ENCODE assay signal across 8 cellular contexts in genomic region chr2:3557588-3558204, GRCh38. TPM values are rescaled to one million over a fixed set of nuclear protein-coding genes. Genes with fewer than 3 reads are reported as not detected.
DNase-seq lines count a peak whose midpoint lies in the region; ATAC-seq and TF ChIP-seq lines count a peak whose summit lies in the region.

No MANE protein-coding gene starts in this region.

- ATAC-seq in GM18868 (IDR thresholded peaks at IDR 0.05; ENCODE audit: unreplicated experiment) (peak; percentile 28), HG02642 (IDR thresholded peaks at IDR 0.05; ENCODE audit: poor library complexity, unreplicated experiment) (peak; percentile 29)

- H3K27ac ChIP-seq in PC-9 = peak overlapping the region; percentile 74
- peak overlapping the region; percentile 85 for H3K27ac ChIP-seq in epithelial cell of prostate
- H3K27ac ChIP-seq in osteoblast (ENCODE audit: low read depth, low read length) = peak overlapping the region; percentile 87

- no peaks in the 10 kb centered on the region for H3K9me2 ChIP-seq in PC-9 (ENCODE audit: insufficient read depth)

- TSS peak; percentile 85 for BruUV-seq in PC-9 (replicated peaks; lab: Mats Ljungman, UMichigan)

- H3K4me1 ChIP-seq in PC-9 (replicated peaks; ENCODE audit: insufficient read depth) = peaks cover 21% of the 10 kb centered on the region
- peaks cover 10% of the 10 kb centered on the region for H3K4me1 ChIP-seq in osteoblast (ENCODE audit: insufficient read depth, low read length)

- H3K79me2 ChIP-seq in PC-9 (ENCODE audit: low read depth) (peaks cover 63% of the 10 kb centered on the region), osteoblast (ENCODE audit: insufficient read depth, low read length) (peaks cover 43% of the 10 kb centered on the region)

- H3F3A ChIP-seq in PC-9 (ENCODE audit: insufficient read depth, low read depth) = peaks cover 24% of the 10 kb centered on the region

- peak overlapping the region; percentile 81 for H3K4me3 ChIP-seq in PC-9
- peak overlapping the region; percentile 97 for H3K4me3 ChIP-seq in osteoblast (ENCODE audit: insufficient read depth, low read length)

- H3K27me3 ChIP-seq in PC-9 (ENCODE audit: insufficient read depth, low read depth) (no peaks in the 10 kb centered on the region), osteoblast (ENCODE audit: insufficient read depth, low read length) (no peaks in the 10 kb centered on the region)

- DNase-seq in PC-9 (no peak), epithelial cell of prostate (ENCODE audit: low read depth, low spot score) (no peak), osteoblast (ENCODE audit: insufficient read length, low spot score, missing footprints) (no peak), LoVo (ENCODE audit: low spot score) (no peak), DMS 273 treated with DMSO at 0.1 percent for 48 hours (lab: John Stamatoyannopoulos, UW) (no peak), CD1c-positive myeloid dendritic cell (ENCODE audit: extremely low spot score) (no peak)

- CTCF ChIA-PET in PC-9 (lab: Charles Lee) = no interaction called here

- POLR2A ChIA-PET in PC-9 (lab: Charles Lee; ENCODE audit: unreplicated experiment) = interaction anchor here (0.6 kb wide), 2 partner anchors 20 to 1828 kb away, joined by 5 to 7 read pairs; no protein-coding TSS in a partner anchor

- H4K20me1 ChIP-seq in PC-9 (ENCODE audit: insufficient read depth) (peaks cover 28% of the 10 kb centered on the region), osteoblast (ENCODE audit: insufficient read depth, low read length) (no peaks in the 10 kb centered on the region)

- H3K4me2 ChIP-seq in PC-9 (peak overlapping the region; percentile 99), osteoblast (ENCODE audit: insufficient read depth, low read length) (peak overlapping the region; percentile 98)

- peak overlapping the region; percentile 81 for H2AFZ ChIP-seq in PC-9
- peak overlapping the region; percentile 90 for H2AFZ ChIP-seq in osteoblast (ENCODE audit: low read length)

- H3K36me3 ChIP-seq in PC-9 (ENCODE audit: low read depth) = peaks cover 48% of the 10 kb centered on the region
- H3K36me3 ChIP-seq in osteoblast (ENCODE audit: insufficient read depth, low read length) = peaks cover 35% of the 10 kb centered on the region

- intact Hi-C loops in PC-9 (cut with micrococcal nuclease; ENCODE audit: unreplicated experiment) = loop anchor here (1.0 kb wide), 3 partner anchors 18 to 38 kb away; partner anchors contain the start of genes ADI1 and RPS7

- H3K9me3 ChIP-seq in PC-9 (ENCODE audit: insufficient read depth, low read depth) = no peaks in the 10 kb centered on the region
- no peaks in the 10 kb centered on the region for H3K9me3 ChIP-seq in osteoblast (ENCODE audit: low read depth, low read length)

- no peak for TF ChIP-seq CTCF in PC-9 (conservative IDR thresholded peaks at IDR 0.05)
- TF ChIP-seq CTCF in osteoblast (IDR thresholded peaks at IDR 0.05; ENCODE audit: extremely low read depth, low read depth, low read length) = no peak

RNA-seq across cellular contexts. Expression of gene RNASEH1, which starts 0.4 kb away (rescaled TPM):
- 28.4 and 31.0 TPM in 2 replicates for total RNA-seq in PC-9 (2021)
- total RNA-seq in osteoblast = 35.9 and 39.4 TPM in 2 replicates

RNA-seq across cellular contexts. Expression of gene RPS7, which starts 17.4 kb away (rescaled TPM):
- total RNA-seq in PC-9 (2021) (1,333 and 1,707 TPM in 2 replicates), osteoblast (1,101 and 1,268 TPM in 2 replicates)

RNA-seq across cellular contexts. Expression of gene COLEC11, which starts 37.2 kb away (rescaled TPM):
- total RNA-seq in PC-9 (2021) = 2.4 and 4.6 TPM in 2 replicates
- total RNA-seq in osteoblast = under 0.01 and 0.36 TPM in 2 replicates

RNA-seq across cellular contexts. Expression of gene ADI1, which starts 38.4 kb away (rescaled TPM):
- total RNA-seq in PC-9 (2021) (54.5 and 72.2 TPM in 2 replicates), osteoblast (51.3 and 55.4 TPM in 2 replicates)
